Comparison of ENCODE assay signal across 14 cellular contexts in the genomic region with DNA sequence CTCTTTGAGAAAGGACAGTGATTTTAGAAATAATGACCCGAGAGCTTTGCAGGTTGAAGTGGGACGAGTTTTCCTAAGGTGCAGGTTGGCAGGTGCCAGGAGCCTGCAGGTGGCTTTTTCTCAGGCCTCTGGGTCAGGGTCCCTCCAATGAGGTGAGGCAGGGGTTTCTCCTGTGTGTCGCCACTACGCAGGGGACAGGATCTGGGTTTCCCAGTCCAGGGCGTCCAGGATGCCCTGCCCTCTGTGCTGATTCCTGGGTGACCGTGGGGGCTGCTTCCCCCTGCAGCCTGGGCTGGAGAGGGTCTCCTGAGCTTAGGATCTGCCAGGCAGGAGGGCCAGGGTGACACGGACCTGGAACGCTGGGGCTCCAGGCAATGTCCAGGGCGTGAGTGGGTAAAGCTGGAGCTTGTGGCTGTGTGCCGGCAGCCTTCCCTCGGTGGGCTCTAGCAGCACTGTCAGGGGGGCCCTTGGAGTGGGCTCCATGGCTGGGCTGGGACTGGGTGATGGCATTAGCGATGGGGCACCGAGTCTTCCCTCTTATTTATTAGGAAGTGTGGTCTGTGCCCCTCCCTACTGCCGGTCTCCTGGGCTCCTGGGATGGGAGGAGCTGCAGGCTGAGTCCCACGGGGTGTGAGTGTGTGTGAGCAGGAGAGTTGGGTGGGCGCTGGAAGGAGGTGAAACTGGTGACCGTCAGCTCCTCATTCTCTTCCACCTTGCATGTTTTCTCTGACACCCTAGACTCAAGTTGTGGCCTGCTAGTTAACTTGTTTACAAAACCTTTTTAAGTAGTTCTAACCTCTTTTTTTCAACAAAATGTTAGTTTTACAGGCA. TPM values are rescaled to one million over a fixed set of nuclear protein-coding genes. Genes with fewer than 3 reads are reported as not detected.
DNase-seq lines count a peak whose midpoint lies in the region; ATAC-seq and TF ChIP-seq lines count a peak whose summit lies in the region.
"Had no signal": no experiment of that assay in that cellular context is flagged by ENCODE, and none has a peak within 500 bp of the region (broad histone marks: within the 10 kb centered on the region; RNA-seq: fewer than 3 reads in every experiment).

No MANE protein-coding gene starts in this region.

- no peaks in the 10 kb centered on the region for H3K27me3 ChIP-seq in CD4-positive, alpha-beta T cell (ENCODE audit: control insufficient read depth, insufficient read depth, low read length)

- peak overlapping the region; percentile 76 for H3K4me3 ChIP-seq in HFF-Myc (replicated peaks; ENCODE audit: low read depth, low read length)

- H3K27me3 Mint-ChIP-seq in CD4-positive, alpha-beta T cell, result no peaks in the 10 kb centered on the region
- H3K27me3 Mint-ChIP-seq in brain (peaks cover 9% of the 10 kb centered on the region), nephron progenitor cell (ENCODE audit: low read depth, poor library complexity) (peaks cover 7% of the 10 kb centered on the region)

- peak overlapping the region; percentile 99 for H3K27ac Mint-ChIP-seq in CD4-positive, alpha-beta T cell
- H3K27ac Mint-ChIP-seq in brain (peak overlapping the region; percentile 88 to 97 (median 94)), nephron progenitor cell (peak overlapping the region; percentile 38)

- H3K4me3 Mint-ChIP-seq in CD4-positive, alpha-beta T cell, result peak overlapping the region; percentile 90
- H3K4me3 Mint-ChIP-seq in brain (peak overlapping the region; percentile 85 to 94 (median 89)), nephron progenitor cell (peak overlapping the region; percentile 84)

- intact Hi-C loops in CD4-positive, alpha-beta T cell (cut with DNase I, micrococcal nuclease), result loop anchor here (2.0 to 5.0 kb wide), 2 partner anchors 31 to 50 kb away; no protein-coding TSS in a partner anchor

- H3K9me3 Mint-ChIP-seq in CD4-positive, alpha-beta T cell, result no peaks in the 10 kb centered on the region
- H3K9me3 Mint-ChIP-seq in brain, result no peaks in the 10 kb centered on the region
- H3K9me3 Mint-ChIP-seq in nephron progenitor cell, result no peaks in the 10 kb centered on the region

- H3K9me3 ChIP-seq in CD4-positive, alpha-beta T cell (ENCODE audit: control insufficient read depth, low read length), result no peaks in the 10 kb centered on the region

- H3K4me1 Mint-ChIP-seq in CD4-positive, alpha-beta T cell (ENCODE audit: low read depth), result peaks cover 54% of the 10 kb centered on the region
- H3K4me1 Mint-ChIP-seq in brain, result peaks cover 61% of the 10 kb centered on the region
- H3K4me1 Mint-ChIP-seq in nephron progenitor cell, result peaks cover 50% of the 10 kb centered on the region

- peak overlapping the region; percentile 30 for H3K27ac ChIP-seq in CD4-positive, alpha-beta T cell (ENCODE audit: low read depth, low read length)

- DNase-seq in CD4-positive, alpha-beta T cell, result no peak
- DNase-seq in HFF-Myc (ENCODE audit: extremely low read depth, low read depth), result no peak
- DNase-seq in nephron progenitor cell, result no peak
- no peak for DNase-seq in NCI-H2029 treated with DMSO at 0.1 percent for 48 hours (lab: John Stamatoyannopoulos, UW)
- DNase-seq in HPDE6-E6E7 (ENCODE audit: extremely low spot score), result no peak
- DNase-seq in foreskin melanocyte, result no peak
- DNase-seq in Kasumi-1 (lab: John Stamatoyannopoulos, UW), result no peak
- DNase-seq: activated gamma-delta T cell treated with Interleukin-2 at 50 U/mL for 16 hours, NCI-H226 had no signal

- CTCF ChIA-PET in CD4-positive, alpha-beta T cell (lab: Charles Lee), result interaction anchor here (1.5 kb wide), 1 partner anchor 14 kb away, joined by 5 read pairs; no protein-coding TSS in a partner anchor

- H3K36me3 Mint-ChIP-seq in CD4-positive, alpha-beta T cell (ENCODE audit: low read depth), result peaks cover 8% of the 10 kb centered on the region
- peaks cover 8% of the 10 kb centered on the region for H3K36me3 Mint-ChIP-seq in brain
- no peaks in the 10 kb centered on the region for H3K36me3 Mint-ChIP-seq in nephron progenitor cell (ENCODE audit: low read depth)

- no peak for ATAC-seq in CD4-positive, alpha-beta T cell (ENCODE audit: poor library complexity)

- POLR2A ChIA-PET in CD4-positive, alpha-beta T cell (lab: Charles Lee), result interaction anchor here (1.0 to 2.5 kb wide), 2 partner anchors 33 to 50 kb away, joined by 3 to 15 read pairs; no protein-coding TSS in a partner anchor

- TF ChIP-seq CTCF in CD4-positive, alpha-beta T cell (IDR thresholded peaks at IDR 0.05), result no peak
- TF ChIP-seq CTCF in HFF-Myc (IDR thresholded peaks at IDR 0.05; ENCODE audit: low read depth, low read length, missing control alignments), result no peak
- TF ChIP-seq CTCF in brain (conservative IDR thresholded peaks at IDR 0.05), result no peak
- no peak for TF ChIP-seq CTCF in nephron progenitor cell (IDR thresholded peaks at IDR 0.05)

RNA-seq across cellular contexts. Expression of a gene that starts 1.8 kb away (rescaled TPM):
- 100 to 1,000 TPM; 123 to 126 TPM for total RNA-seq in CD4-positive, alpha-beta T cell
- 86.7 TPM for polyA plus RNA-seq in brain (ENCODE audit: insufficient read depth, low read depth, low replicate concordance)

RNA-seq across cellular contexts. Expression of a gene that starts 39.1 kb away (rescaled TPM):
- total RNA-seq in CD4-positive, alpha-beta T cell, result not detected
- not detected for polyA plus RNA-seq in brain (ENCODE audit: insufficient read depth, low read depth, low replicate concordance)
- total RNA-seq: lung microvascular endothelial cell, renal cortical epithelial cell, RPMI7951, temporal lobe had no signal

Comparison
In these comparisons a context has a peak if more than half of its experiments do, and no peak if none do; other contexts are left out.
1. H3K27ac Mint-ChIP-seq: peak in every context shown above with its lines; median percentile 99 in CD4-positive, alpha-beta T cell; 94 in brain; 38 in nephron progenitor cell.